9 cellular contexts compared by ENCODE assay signal in the genomic region with DNA sequence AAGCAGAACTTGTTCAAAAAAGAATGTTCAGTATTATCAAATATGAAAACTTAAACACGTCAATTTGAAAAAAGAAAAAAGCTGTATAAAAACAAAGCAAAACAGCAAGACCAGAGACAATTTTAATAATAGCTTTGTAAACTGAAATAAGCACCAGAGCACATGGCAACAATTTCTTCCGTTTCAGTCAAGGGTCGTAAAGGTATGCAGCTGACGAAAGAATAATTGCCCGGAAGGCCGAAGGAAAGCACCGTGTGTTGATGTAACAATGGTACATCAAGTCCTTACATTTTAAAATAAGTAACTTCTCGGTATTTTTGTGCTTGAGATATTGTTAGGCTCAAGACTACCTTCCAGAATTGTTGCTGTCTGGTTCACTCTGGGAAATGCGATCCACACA. TPM values are rescaled to one million over a fixed set of nuclear protein-coding genes. Genes with fewer than 3 reads are reported as not detected.
DNase-seq lines count a peak whose midpoint lies in the region; ATAC-seq lines count a peak whose summit lies in the region.
"Had no signal": no experiment of that assay in that cellular context is flagged by ENCODE, and none has a peak within 500 bp of the region (broad histone marks: within the 10 kb centered on the region; RNA-seq: fewer than 3 reads in every experiment).

No MANE protein-coding gene starts in this region.

- intact Hi-C loops in activated T-helper 2 cell treated with anti-CD3 and anti-CD28 coated beads, Interferon-gamma antibody, Interleukin-2, Interleukin-4, amounts not matched to agents 10 μg/mL and 5 μg/mL and 100 μg/mL, durations not matched to agents 14 hours and 24 hours and 36 hours (cut with micrococcal nuclease) = loop anchor here (5.0 to 10.0 kb wide), 7 partner anchors 111 to 1739 kb away; partner anchors contain the start of genes LHFPL6 and MRPS31

- peaks cover 39 to 64% (median 45%) of the 10 kb centered on the region in 3 donors for H3K4me1 Mint-ChIP-seq in IgD-negative memory B cell
- peaks cover 43% of the 10 kb centered on the region for H3K4me1 Mint-ChIP-seq in activated T-helper 2 cell treated with anti-CD3 and anti-CD28 coated beads, Interferon-gamma antibody, Interleukin-2, Interleukin-4, amounts not matched to agents 10 μg/mL and 5 μg/mL and 100 μg/mL, durations not matched to agents 14 hours and 24 hours and 36 hours (ENCODE audit: low read depth)
- peaks cover 41% of the 10 kb centered on the region for H3K4me1 Mint-ChIP-seq in stimulated activated naive CD8-positive, alpha-beta T cell treated with anti-CD3 and anti-CD28 coated beads, Interleukin-15, amount 100 ng/mL, for 72 hours

- H3K27ac ChIP-seq in iPS-20b (ENCODE audit: low read length) = no peak overlapping the region

- H3K9ac ChIP-seq in iPS-20b (ENCODE audit: low read depth, low read length) = peak overlapping the region; percentile 96

- no peaks in the 10 kb centered on the region for H3K27me3 Mint-ChIP-seq in IgD-negative memory B cell
- H3K27me3 Mint-ChIP-seq in activated T-helper 2 cell treated with anti-CD3 and anti-CD28 coated beads, Interferon-gamma antibody, Interleukin-2, Interleukin-4, amounts not matched to agents 10 μg/mL and 5 μg/mL and 100 μg/mL, durations not matched to agents 14 hours and 24 hours and 36 hours (ENCODE audit: low read depth) = no peaks in the 10 kb centered on the region
- no peaks in the 10 kb centered on the region for H3K27me3 Mint-ChIP-seq in stimulated activated naive CD8-positive, alpha-beta T cell treated with anti-CD3 and anti-CD28 coated beads, Interleukin-15, amount 100 ng/mL, for 72 hours

- H3K9me3 ChIP-seq in iPS-20b (ENCODE audit: insufficient read depth, low read depth, low read length) = no peaks in the 10 kb centered on the region

- peak overlapping the region; percentile 86 for H3K4me3 ChIP-seq in iPS-20b (ENCODE audit: low read length)

- H3K4me1 ChIP-seq in iPS-20b (ENCODE audit: insufficient read depth, low read length) = peaks cover 14% of the 10 kb centered on the region; the same call in 1 of the 2 replicates

- H3K36me3 ChIP-seq in iPS-20b (ENCODE audit: insufficient read depth, low read depth, low read length) = peaks cover 21% of the 10 kb centered on the region

- H3K36me3 Mint-ChIP-seq in IgD-negative memory B cell = no peaks in the 10 kb centered on the region
- peaks cover 36% of the 10 kb centered on the region for H3K36me3 Mint-ChIP-seq in activated T-helper 2 cell treated with anti-CD3 and anti-CD28 coated beads, Interferon-gamma antibody, Interleukin-2, Interleukin-4, amounts not matched to agents 10 μg/mL and 5 μg/mL and 100 μg/mL, durations not matched to agents 14 hours and 24 hours and 36 hours (ENCODE audit: low read depth)

- DNase-seq in COLO668 (lab: John Stamatoyannopoulos, UW; ENCODE audit: unreplicated experiment) (peak; percentile 39), ureter (ENCODE audit: low spot score) (no peak)
- no peak for DNase-seq in activated T-helper 2 cell treated with anti-CD3 and anti-CD28 coated beads, Interferon-gamma antibody, Interleukin-2, Interleukin-4, amounts not matched to agents 10 μg/mL and 5 μg/mL and 100 μg/mL, durations not matched to agents 14 hours and 24 hours and 36 hours (ENCODE audit: low spot score)
- DNase-seq in stimulated activated naive CD8-positive, alpha-beta T cell treated with anti-CD3 and anti-CD28 coated beads, Interleukin-15, amount 100 ng/mL, for 72 hours = peak in 1 of 2 donors; percentile 45

- peak overlapping the region; percentile 95 to 99 (median 97) for H3K4me3 Mint-ChIP-seq in IgD-negative memory B cell
- peak overlapping the region; percentile 94 for H3K4me3 Mint-ChIP-seq in activated T-helper 2 cell treated with anti-CD3 and anti-CD28 coated beads, Interferon-gamma antibody, Interleukin-2, Interleukin-4, amounts not matched to agents 10 μg/mL and 5 μg/mL and 100 μg/mL, durations not matched to agents 14 hours and 24 hours and 36 hours (ENCODE audit: low read depth)
- H3K4me3 Mint-ChIP-seq in stimulated activated naive CD8-positive, alpha-beta T cell treated with anti-CD3 and anti-CD28 coated beads, Interleukin-15, amount 100 ng/mL, for 72 hours = peak overlapping the region; percentile 90 to 97

- H3K9me3 Mint-ChIP-seq in IgD-negative memory B cell = no peaks in the 10 kb centered on the region
- no peaks in the 10 kb centered on the region for H3K9me3 Mint-ChIP-seq in activated T-helper 2 cell treated with anti-CD3 and anti-CD28 coated beads, Interferon-gamma antibody, Interleukin-2, Interleukin-4, amounts not matched to agents 10 μg/mL and 5 μg/mL and 100 μg/mL, durations not matched to agents 14 hours and 24 hours and 36 hours
- no peaks in the 10 kb centered on the region for H3K9me3 Mint-ChIP-seq in stimulated activated naive CD8-positive, alpha-beta T cell treated with anti-CD3 and anti-CD28 coated beads, Interleukin-15, amount 100 ng/mL, for 72 hours

- H3K27ac Mint-ChIP-seq in IgD-negative memory B cell = peak overlapping the region in 2 of 3 donors; percentile 50 to 92
- peak overlapping the region; percentile 86 for H3K27ac Mint-ChIP-seq in activated T-helper 2 cell treated with anti-CD3 and anti-CD28 coated beads, Interferon-gamma antibody, Interleukin-2, Interleukin-4, amounts not matched to agents 10 μg/mL and 5 μg/mL and 100 μg/mL, durations not matched to agents 14 hours and 24 hours and 36 hours
- peak overlapping the region; percentile 93 to 99 for H3K27ac Mint-ChIP-seq in stimulated activated naive CD8-positive, alpha-beta T cell treated with anti-CD3 and anti-CD28 coated beads, Interleukin-15, amount 100 ng/mL, for 72 hours

- no peaks in the 10 kb centered on the region for H3K27me3 ChIP-seq in iPS-20b (ENCODE audit: insufficient read depth, low read length)

- ATAC-seq in stimulated activated naive CD8-positive, alpha-beta T cell treated with anti-CD3 and anti-CD28 coated beads, Interleukin-15, amount 100 ng/mL, for 72 hours = no peak
- ATAC-seq in HG03565 (IDR thresholded peaks at IDR 0.05; ENCODE audit: unreplicated experiment) = no peak
- ATAC-seq in HG02571 (IDR thresholded peaks at IDR 0.05; ENCODE audit: unreplicated experiment) = no peak

RNA-seq across cellular contexts. Expression of gene PROSER1, which starts 1.7 kb away (rescaled TPM):
- polyA plus RNA-seq in IgD-negative memory B cell = 14.1 TPM
- total RNA-seq in activated T-helper 2 cell treated with anti-CD3 and anti-CD28 coated beads, Interferon-gamma antibody, Interleukin-2, Interleukin-4, amounts not matched to agents 10 μg/mL and 5 μg/mL and 100 μg/mL, durations not matched to agents 14 hours and 24 hours and 36 hours = 90.9 and 92.0 TPM in 2 replicates
- total RNA-seq in ureter = 39.6 TPM

RNA-seq across cellular contexts. Expression of gene NHLRC3, which starts 2.0 kb away (rescaled TPM):
- 4.8 TPM for polyA plus RNA-seq in IgD-negative memory B cell
- 21.6 and 22.5 TPM in 2 replicates for total RNA-seq in activated T-helper 2 cell treated with anti-CD3 and anti-CD28 coated beads, Interferon-gamma antibody, Interleukin-2, Interleukin-4, amounts not matched to agents 10 μg/mL and 5 μg/mL and 100 μg/mL, durations not matched to agents 14 hours and 24 hours and 36 hours
- total RNA-seq in ureter = 36.7 TPM

RNA-seq across cellular contexts. Expression of gene STOML3, which starts 45.6 kb away (rescaled TPM):
- polyA plus RNA-seq in IgD-negative memory B cell = not detected
- not detected in 2 replicates for total RNA-seq in activated T-helper 2 cell treated with anti-CD3 and anti-CD28 coated beads, Interferon-gamma antibody, Interleukin-2, Interleukin-4, amounts not matched to agents 10 μg/mL and 5 μg/mL and 100 μg/mL, durations not matched to agents 14 hours and 24 hours and 36 hours
- not detected for total RNA-seq in ureter
- total RNA-seq: NCI-H460 had no signal
